In genomic region chr20:41149679-41150131, GRCh38 we compare ENCODE assay signal across 10 cellular contexts. TPM values are rescaled to one million over a fixed set of nuclear protein-coding genes. Genes with fewer than 3 reads are reported as not detected.
DNase-seq lines count a peak whose midpoint lies in the region; ATAC-seq and TF ChIP-seq lines count a peak whose summit lies in the region.
"Had no signal": no experiment of that assay in that cellular context is flagged by ENCODE, and none has a peak within 500 bp of the region (broad histone marks: within the 10 kb centered on the region; RNA-seq: fewer than 3 reads in every experiment).

No MANE protein-coding gene starts in this region.

- no peak overlapping the region for H4K8ac ChIP-seq in mesendoderm (ENCODE audit: low read depth, low read length)

- H3K79me1 ChIP-seq in mesendoderm (ENCODE audit: low read length), result peaks cover 56% of the 10 kb centered on the region

- H3K27me3 Mint-ChIP-seq in CD8-positive, alpha-beta memory T cell, result peaks cover 0 to 1% of the 10 kb centered on the region in 2 donors

- intact Hi-C loops in body of pancreas (cut with DNase I), result no loop called here

- WGBS in mesendoderm (ENCODE audit: extremely low coverage, insufficient coverage, low lambda C conversion rate), result no CpG with 5 or more reads among the region's 6 CpGs
- WGBS in body of pancreas, 2 donors, result 76 to 80% methylated on average over 6 of the region's 6 CpGs

- H2BK120ac ChIP-seq in mesendoderm (ENCODE audit: low read depth, low read length), result no peak overlapping the region

- no peak overlapping the region for H2AK5ac ChIP-seq in mesendoderm (ENCODE audit: low read length)

- no peak for DNase-seq in CD8-positive, alpha-beta memory T cell
- peak; percentile 93 for DNase-seq in M059J (ENCODE audit: low read depth)
- peak; percentile 17 for DNase-seq in brain microvascular endothelial cell
- DNase-seq in mesendoderm, result peak; percentile 38
- no peak for DNase-seq in body of pancreas
- no peak for DNase-seq in Ammon's horn (ENCODE audit: low spot score)
- no peak for DNase-seq in NCI-H187 treated with DMSO at 0.1 percent for 48 hours (lab: John Stamatoyannopoulos, UW)
- no peak for DNase-seq in coronary artery (ENCODE audit: low spot score)
- DNase-seq: foreskin melanocyte had no signal

- H3K27me3 ChIP-seq in CD8-positive, alpha-beta memory T cell (ENCODE audit: insufficient read depth, low read length, poor library complexity, severe bottlenecking), result no peaks in the 10 kb centered on the region
- H3K27me3 ChIP-seq in brain microvascular endothelial cell (replicated peaks) (no peaks in the 10 kb centered on the region), mesendoderm (ENCODE audit: insufficient read depth, low read length, poor library complexity) (no peaks in the 10 kb centered on the region), body of pancreas (no peaks in the 10 kb centered on the region)
- H3K27me3 ChIP-seq: pancreas had no signal

- no peak overlapping the region for H3K4ac ChIP-seq in mesendoderm (ENCODE audit: low read depth, low read length)

- peak overlapping the region in 6 of 7 donors; percentile 1 to 94 (median 65) for H3K4me3 Mint-ChIP-seq in CD8-positive, alpha-beta memory T cell

- no peak overlapping the region for H3K4me3 ChIP-seq in CD8-positive, alpha-beta memory T cell (ENCODE audit: low read length)
- H3K4me3 ChIP-seq in brain microvascular endothelial cell (ENCODE audit: low read depth, low read length) (no peak overlapping the region), mesendoderm (ENCODE audit: low read length) (no peak overlapping the region), body of pancreas (no peak overlapping the region), coronary artery (no peak overlapping the region)
- H3K4me3 ChIP-seq: pancreas had no signal

- POLR2A ChIA-PET in CD8-positive, alpha-beta memory T cell (lab: Charles Lee), result interaction anchor here (1.0 kb wide), 1 partner anchor 8 kb away, joined by 5 read pairs; no protein-coding TSS in a partner anchor

- H3K4me2 ChIP-seq in mesendoderm (ENCODE audit: low read length), result no peak overlapping the region

- CTCF ChIA-PET in CD8-positive, alpha-beta memory T cell (lab: Charles Lee), result interaction anchor here (2.0 to 15.5 kb wide), 3 partner anchors 9 to 23 kb away, joined by 5 to 193 read pairs (median 11); partner anchors contain the start of gene PLCG1

- H3K9ac ChIP-seq in mesendoderm (ENCODE audit: low read length), result no peak overlapping the region

- H3K36me3 ChIP-seq in CD8-positive, alpha-beta memory T cell (ENCODE audit: insufficient read depth, low read length), result no peaks in the 10 kb centered on the region
- H3K36me3 ChIP-seq in brain microvascular endothelial cell (replicated peaks), result no peaks in the 10 kb centered on the region
- H3K36me3 ChIP-seq in mesendoderm (ENCODE audit: control insufficient read depth, insufficient read depth, low read length), result no peaks in the 10 kb centered on the region
- H3K36me3 ChIP-seq in body of pancreas (replicated peaks in 1 of 2; ENCODE audit: insufficient read depth in 1 of 2, low read depth in 2 of 2), result no peaks in the 10 kb centered on the region
- H3K36me3 ChIP-seq: pancreas had no signal

- TF ChIP-seq CTCF in brain microvascular endothelial cell (IDR thresholded peaks at IDR 0.05; ENCODE audit: low read depth, low read length, missing control alignments), result no peak
- no peak for TF ChIP-seq CTCF in body of pancreas (IDR thresholded peaks at IDR 0.05)
- TF ChIP-seq CTCF in coronary artery (IDR thresholded peaks at IDR 0.05), result no peak

- H4K5ac ChIP-seq in mesendoderm (ENCODE audit: low read length), result no peak overlapping the region

- H3K36me3 Mint-ChIP-seq in CD8-positive, alpha-beta memory T cell, result peaks cover 4 to 11% (median 11%) of the 10 kb centered on the region in 3 donors

- H2BK15ac ChIP-seq in mesendoderm (replicated peaks; ENCODE audit: low read depth), result no peak overlapping the region

- ATAC-seq in body of pancreas, result no peak

- no peak overlapping the region for H3K56ac ChIP-seq in mesendoderm (ENCODE audit: low read length)

- H2BK5ac ChIP-seq in mesendoderm (ENCODE audit: low read length), result no peak overlapping the region

- H3K9me3 Mint-ChIP-seq in CD8-positive, alpha-beta memory T cell, result no peaks in the 10 kb centered on the region

- no peak overlapping the region for H3K18ac ChIP-seq in mesendoderm (ENCODE audit: low read length)

- H3K27ac ChIP-seq in CD8-positive, alpha-beta memory T cell (ENCODE audit: low read depth, low read length), result no peak overlapping the region
- H3K27ac ChIP-seq in brain microvascular endothelial cell (no peak overlapping the region), mesendoderm (ENCODE audit: low read depth, low read length) (no peak overlapping the region), body of pancreas (no peak overlapping the region), coronary artery (no peak overlapping the region)
- H3K27ac ChIP-seq: pancreas had no signal

- TF ChIP-seq POLR2A in body of pancreas (IDR thresholded peaks at IDR 0.05), result no peak

- no peak overlapping the region for H3K23ac ChIP-seq in mesendoderm (ENCODE audit: low read length)

- H3K4me1 ChIP-seq in CD8-positive, alpha-beta memory T cell (ENCODE audit: insufficient read depth, low read length), result peaks cover 100% of the 10 kb centered on the region
- no peaks in the 10 kb centered on the region for H3K4me1 ChIP-seq in mesendoderm (ENCODE audit: control insufficient read depth, low read depth, low read length)
- peaks cover 14% of the 10 kb centered on the region for H3K4me1 ChIP-seq in body of pancreas
- H3K4me1 ChIP-seq: pancreas had no signal

- H3K4me1 Mint-ChIP-seq in CD8-positive, alpha-beta memory T cell, result peaks cover 92 to 99% (median 97%) of the 10 kb centered on the region in 3 donors

- peaks cover 97% of the 10 kb centered on the region for H3K79me2 ChIP-seq in mesendoderm (ENCODE audit: control insufficient read depth, insufficient read depth, low read length)

- no peaks in the 10 kb centered on the region for H3K9me3 ChIP-seq in CD8-positive, alpha-beta memory T cell (ENCODE audit: low read length)
- H3K9me3 ChIP-seq in body of pancreas, result no peaks in the 10 kb centered on the region
- H3K9me3 ChIP-seq: pancreas had no signal

- peak overlapping the region; percentile 44 to 99 (median 92) for H3K27ac Mint-ChIP-seq in CD8-positive, alpha-beta memory T cell

- in situ Hi-C loops in brain microvascular endothelial cell (cut with HindIII; ENCODE audit: low pct_ligation_motif_present, low sequenced_read_pairs), result no loop called here

RNA-seq across cellular contexts. Expression of gene PLCG1, which starts 12.4 kb away (rescaled TPM):
- total RNA-seq in CD8-positive, alpha-beta memory T cell, result 100 to 1,000 TPM; 104 to 108 TPM
- 73.5 TPM for polyA plus RNA-seq in CD8-positive, alpha-beta memory T cell
- total RNA-seq in M059J (2014; rRNA removed; shearing (Covaris generic)), result 59.4 and 65.7 TPM in 2 replicates
- polyA plus RNA-seq in mesendoderm (2013, experiment 1 of 2), result 62.4 TPM
- 60.0 TPM for polyA plus RNA-seq in mesendoderm (2013, experiment 2 of 2)
- 10 to 100 TPM; 40.0 to 87.7 TPM for total RNA-seq in body of pancreas

Comparison
In these comparisons a context has a peak if more than half of its experiments do, and no peak if none do; other contexts are left out.
1. DNase-seq: peak in M059J (single experiment), brain microvascular endothelial cell (single experiment) and mesendoderm (single experiment); none in CD8-positive, alpha-beta memory T cell (0 of 5), body of pancreas (0 of 4), Ammon's horn (single experiment), NCI-H187 treated with DMSO at 0.1 percent for 48 hours (single experiment) and coronary artery (single experiment).